In the genomic region with DNA sequence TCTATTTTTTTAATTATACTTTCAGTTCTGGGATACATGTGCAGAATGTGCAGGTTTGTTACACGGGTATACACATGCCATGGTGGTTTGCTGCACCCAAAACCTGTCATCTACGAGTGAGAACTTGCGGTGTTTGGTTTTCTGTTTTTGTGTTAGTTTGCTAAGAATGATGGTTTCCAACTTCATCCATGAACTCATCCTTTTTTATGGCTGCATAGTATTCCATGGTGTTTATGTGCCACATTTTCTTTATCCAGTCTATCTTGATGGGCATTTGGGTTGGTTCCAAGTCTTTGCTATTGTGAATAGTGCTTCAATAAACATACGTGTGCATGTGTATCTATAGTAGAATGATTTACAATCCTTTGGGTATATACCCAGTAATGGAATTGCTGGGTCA, we compare ENCODE assay signal across 13 cellular contexts. TPM values are rescaled to one million over a fixed set of nuclear protein-coding genes. Genes with fewer than 3 reads are reported as not detected.
"Had no signal": no experiment of that assay in that cellular context is flagged by ENCODE, and none has a peak within 500 bp of the region (broad histone marks: within the 10 kb centered on the region; RNA-seq: fewer than 3 reads in every experiment).

No MANE protein-coding gene starts in this region.

RNA-seq across cellular contexts. Expression of a gene that starts 29.6 kb away (rescaled TPM):
- total RNA-seq: activated B cell treated with CpG ODN at 0.5 μM for 24 hours; activated CD4-positive, alpha-beta memory T cell treated with anti-CD3 and anti-CD28 coated beads for 36 hours; activated CD4-positive, alpha-beta memory T cell treated with anti-CD3 and anti-CD28 coated beads, Interleukin-2, amount 10 ng/mL, durations not matched to agents 7 days and 5 days; activated CD4-positive, alpha-beta T cell treated with anti-CD3 and anti-CD28 coated beads for 36 hours; activated CD4-positive, alpha-beta T cell treated with anti-CD3 and anti-CD28 coated beads, Interleukin-2, amount 10 ng/mL, durations not matched to agents 24 days and 14 days; activated CD4-positive, alpha-beta T cell treated with anti-CD3 and anti-CD28 coated beads, Interleukin-2, amount 10 ng/mL, durations not matched to agents 7 days and 5 days; activated CD8-positive, alpha-beta memory T cell treated with anti-CD3 and anti-CD28 coated beads for 36 hours; activated CD8-positive, alpha-beta memory T cell treated with anti-CD3 and anti-CD28 coated beads, Interleukin-2, amount 10 ng/mL, durations not matched to agents 7 days and 5 days; activated CD8-positive, alpha-beta T cell treated with anti-CD3 and anti-CD28 coated beads for 36 hours; activated CD8-positive, alpha-beta T cell treated with anti-CD3 and anti-CD28 coated beads, Interleukin-2, amount 10 ng/mL, durations not matched to agents 7 days and 5 days; T-helper 1 cell treated with Interleukin-12 subunit alpha and Interleukin-12 subunit beta and Interleukin-4 antibody, amounts not matched to agents 30 ng/mL and 1 ng/mL, for 36 hours; T-helper 17 cell; T-helper 2 cell treated with Interferon-gamma antibody and Interleukin-4, amounts not matched to agents 100 ng/mL and 5 ng/mL, for 36 hours had no signal

RNA-seq across cellular contexts. Expression of a gene that starts 51.9 kb away (rescaled TPM):
- total RNA-seq: activated B cell treated with CpG ODN at 0.5 μM for 24 hours; activated CD4-positive, alpha-beta memory T cell treated with anti-CD3 and anti-CD28 coated beads for 36 hours; activated CD4-positive, alpha-beta memory T cell treated with anti-CD3 and anti-CD28 coated beads, Interleukin-2, amount 10 ng/mL, durations not matched to agents 7 days and 5 days; activated CD4-positive, alpha-beta T cell treated with anti-CD3 and anti-CD28 coated beads for 36 hours; activated CD4-positive, alpha-beta T cell treated with anti-CD3 and anti-CD28 coated beads, Interleukin-2, amount 10 ng/mL, durations not matched to agents 24 days and 14 days; activated CD4-positive, alpha-beta T cell treated with anti-CD3 and anti-CD28 coated beads, Interleukin-2, amount 10 ng/mL, durations not matched to agents 7 days and 5 days; activated CD8-positive, alpha-beta memory T cell treated with anti-CD3 and anti-CD28 coated beads for 36 hours; activated CD8-positive, alpha-beta memory T cell treated with anti-CD3 and anti-CD28 coated beads, Interleukin-2, amount 10 ng/mL, durations not matched to agents 7 days and 5 days; activated CD8-positive, alpha-beta T cell treated with anti-CD3 and anti-CD28 coated beads for 36 hours; activated CD8-positive, alpha-beta T cell treated with anti-CD3 and anti-CD28 coated beads, Interleukin-2, amount 10 ng/mL, durations not matched to agents 7 days and 5 days; T-helper 1 cell treated with Interleukin-12 subunit alpha and Interleukin-12 subunit beta and Interleukin-4 antibody, amounts not matched to agents 30 ng/mL and 1 ng/mL, for 36 hours; T-helper 17 cell; T-helper 2 cell treated with Interferon-gamma antibody and Interleukin-4, amounts not matched to agents 100 ng/mL and 5 ng/mL, for 36 hours had no signal
